ENCODE assay signal across 9 cellular contexts in genomic region chr6:147507162-147508072, GRCh38. TPM values are rescaled to one million over a fixed set of nuclear protein-coding genes. Genes with fewer than 3 reads are reported as not detected.
DNase-seq lines count a peak whose midpoint lies in the region; ATAC-seq, FAIRE-seq and TF ChIP-seq lines count a peak whose summit lies in the region.
"Had no signal": no experiment of that assay in that cellular context is flagged by ENCODE, and none has a peak within 500 bp of the region (broad histone marks: within the 10 kb centered on the region; RNA-seq: fewer than 3 reads in every experiment).

No MANE protein-coding gene starts in this region.

- H4K20me1 ChIP-seq in GM12878 (ENCODE audit: control insufficient read depth, insufficient read depth): no peaks in the 10 kb centered on the region

- no peak overlapping the region for H3K27ac ChIP-seq in GM12878 (ENCODE audit: control insufficient read depth, insufficient read depth)

- WGBS in GM12878 (ENCODE audit: insufficient coverage, insufficient replicate concordance, low lambda C conversion rate, missing lambda C conversion rate): 8% methylated on average over 43 of the region's 57 CpGs

- no peak for ATAC-seq in GM12878
- no peak for ATAC-seq in GM18502 (IDR thresholded peaks at IDR 0.05; ENCODE audit: poor library complexity, unreplicated experiment)

- no peaks in the 10 kb centered on the region for H3K4me1 ChIP-seq in GM12878 (ENCODE audit: control insufficient read depth, insufficient read depth, low read length)

- peak overlapping the region; percentile 63; the same call in 1 of the 2 replicates for H3K4me2 ChIP-seq in GM12878 (ENCODE audit: control insufficient read depth, insufficient read depth)

- no peaks in the 10 kb centered on the region for H3K36me3 ChIP-seq in GM12878 (ENCODE audit: control insufficient read depth in 2 of 2, insufficient read depth in 2 of 2, low read length in 1 of 2)

- H3K27me3 ChIP-seq in GM12878 (replicated peaks in 1 of 2; ENCODE audit: control insufficient read depth in 2 of 2, insufficient read depth in 2 of 2, low read length in 1 of 2): peaks cover 8 to 16% of the 10 kb centered on the region in 2 experiments

- H3K27me3 Mint-ChIP-seq in stimulated activated naive CD8-positive, alpha-beta T cell treated with anti-CD3 and anti-CD28 coated beads, Interleukin-15, Interleukin-2, amounts not matched to agents 100 ng/mL and 50 ng/mL, for 24 hours: peaks cover 58% of the 10 kb centered on the region

- RAD21 ChIA-PET in GM12878 (lab: Charles Lee; ENCODE audit: unreplicated experiment): interaction anchor here (0.8 kb wide), 1 partner anchor 658 kb away, joined by 5 read pairs; no protein-coding TSS in a partner anchor

- no peak overlapping the region for H2AFZ ChIP-seq in GM12878 (ENCODE audit: control insufficient read depth, low read depth, low read length)

- TF ChIP-seq POLR2A in GM12878 (IDR thresholded peaks at IDR 0.05; ENCODE audit: low read depth, low read length): no peak

- peaks cover 12% of the 10 kb centered on the region for H3K4me1 Mint-ChIP-seq in stimulated activated naive CD8-positive, alpha-beta T cell treated with anti-CD3 and anti-CD28 coated beads, Interleukin-15, Interleukin-2, amounts not matched to agents 100 ng/mL and 50 ng/mL, for 24 hours (ENCODE audit: low read depth)

- intact Hi-C loops in GM12878 (cut with micrococcal nuclease; ENCODE audit: unreplicated experiment): loop anchor here (2.0 to 10.0 kb wide), 2 partner anchors 659 to 957 kb away; no protein-coding TSS in a partner anchor

- no TSS peak for BruUV-seq in GM12878 (replicated peaks; lab: Mats Ljungman, UMichigan)

- SMC1A ChIA-PET in GM12878 (lab: Charles Lee; ENCODE audit: uncharacterized antibody, unreplicated experiment): no interaction called here

- no peak for TF ChIP-seq EP300 in GM12878 (IDR thresholded peaks at IDR 0.05; ENCODE audit: borderline replicate concordance in 1 of 2, control insufficient read depth in 1 of 2, low read depth in 2 of 2, low read length in 2 of 2)

- no peak overlapping the region for H3K9ac ChIP-seq in GM12878 (ENCODE audit: control insufficient read depth, insufficient read depth, low read length)

- peak; percentile 35 for DNase-seq in NCI-H510A treated with DMSO at 0.1 percent for 48 hours (lab: John Stamatoyannopoulos, UW)
- DNase-seq in NCI-H510A (lab: John Stamatoyannopoulos, UW): no peak
- peak; percentile 22 for DNase-seq in NCI-H1417 treated with DMSO at 0.1 percent for 48 hours (lab: John Stamatoyannopoulos, UW)
- DNase-seq in GM12878 (ENCODE audit: low read depth, low spot score): no peak
- peak; percentile 20 for DNase-seq in iris pigment epithelial cell (ENCODE audit: low read depth)
- DNase-seq in D721Med (ENCODE audit: insufficient read length, low spot score): no peak
- DNase-seq: DND-41 had no signal

- no peak overlapping the region for H3K27ac Mint-ChIP-seq in stimulated activated naive CD8-positive, alpha-beta T cell treated with anti-CD3 and anti-CD28 coated beads, Interleukin-15, Interleukin-2, amounts not matched to agents 100 ng/mL and 50 ng/mL, for 24 hours

- peak overlapping the region; percentile 65 for H3K4me3 Mint-ChIP-seq in stimulated activated naive CD8-positive, alpha-beta T cell treated with anti-CD3 and anti-CD28 coated beads, Interleukin-15, Interleukin-2, amounts not matched to agents 100 ng/mL and 50 ng/mL, for 24 hours

- no peaks in the 10 kb centered on the region for H3K9me3 Mint-ChIP-seq in stimulated activated naive CD8-positive, alpha-beta T cell treated with anti-CD3 and anti-CD28 coated beads, Interleukin-15, Interleukin-2, amounts not matched to agents 100 ng/mL and 50 ng/mL, for 24 hours

- no peak overlapping the region for H3K4me3 ChIP-seq in GM12878

- in situ Hi-C loops in GM12878 (cut with MboI): loop anchor here (10.0 kb wide), 1 partner anchor 657 kb away; no protein-coding TSS in a partner anchor

- POLR2A ChIA-PET in GM12878 (lab: Charles Lee): interaction anchor here (0.6 kb wide), 1 partner anchor 33 kb away, joined by 10 read pairs; no protein-coding TSS in a partner anchor

- no peak for TF ChIP-seq RAD21 in GM12878 (IDR thresholded peaks at IDR 0.05; ENCODE audit: insufficient read depth, low read depth, low read length)

- no peaks in the 10 kb centered on the region for H3K9me3 ChIP-seq in GM12878 (replicated peaks; ENCODE audit: control insufficient read depth, insufficient read depth, low read length)

- CTCF ChIA-PET in GM12878 (lab: Yijun Ruan, JAX): interaction anchor here (0.6 to 0.8 kb wide), 3 partner anchors 11 to 957 kb away, joined by 3 to 4 read pairs (median 3); no protein-coding TSS in a partner anchor

- no peaks in the 10 kb centered on the region for H3K36me3 Mint-ChIP-seq in stimulated activated naive CD8-positive, alpha-beta T cell treated with anti-CD3 and anti-CD28 coated beads, Interleukin-15, Interleukin-2, amounts not matched to agents 100 ng/mL and 50 ng/mL, for 24 hours (ENCODE audit: low read depth)

- no peaks in the 10 kb centered on the region for H3K79me2 ChIP-seq in GM12878 (ENCODE audit: control insufficient read depth, insufficient read depth, low read length)

- no peak for TF ChIP-seq CTCF in GM12878 (IDR thresholded peaks at IDR 0.05 in 2 of 3, conservative IDR thresholded peaks at IDR 0.05 in 1 of 3; ENCODE audit: control insufficient read depth in 2 of 3, extremely low read depth in 1 of 3, insufficient read depth in 1 of 3, low read depth in 3 of 3, low read length in 3 of 3)
- no peak for TF ChIP-seq CTCF in D721Med (IDR thresholded peaks at IDR 0.05; ENCODE audit: insufficient read depth, missing control alignments)

- FAIRE-seq in GM12878 (lab: Jason Lieb, UNC) (no peak), D721Med (lab: Jason Lieb, UNC) (no peak)

TF ChIP-seq in GM12878, 131 proteins besides CTCF, POLR2A, EP300 and RAD21 (continues in another document):
- TF ChIP-seq IKZF2 (IDR thresholded peaks at IDR 0.05): no peak
- no peak for TF ChIP-seq IKZF1 (conservative IDR thresholded peaks at IDR 0.05)
- TF ChIP-seq EGR1 (IDR thresholded peaks at IDR 0.05; ENCODE audit: borderline replicate concordance in 1 of 2, low read depth in 2 of 2, low read length in 2 of 2): no peak
- TF ChIP-seq E2F8 (IDR thresholded peaks at IDR 0.05; ENCODE audit: low read depth, partially characterized antibody): no peak
- no peak for TF ChIP-seq YY1 (IDR thresholded peaks at IDR 0.05; ENCODE audit: low read depth, low read length)
- TF ChIP-seq, protein P1, sequence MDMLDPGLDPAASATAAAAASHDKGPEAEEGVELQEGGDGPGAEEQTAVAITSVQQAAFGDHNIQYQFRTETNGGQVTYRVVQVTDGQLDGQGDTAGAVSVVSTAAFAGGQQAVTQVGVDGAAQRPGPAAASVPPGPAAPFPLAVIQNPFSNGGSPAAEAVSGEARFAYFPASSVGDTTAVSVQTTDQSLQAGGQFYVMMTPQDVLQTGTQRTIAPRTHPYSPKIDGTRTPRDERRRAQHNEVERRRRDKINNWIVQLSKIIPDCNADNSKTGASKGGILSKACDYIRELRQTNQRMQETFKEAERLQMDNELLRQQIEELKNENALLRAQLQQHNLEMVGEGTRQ (IDR thresholded peaks at IDR 0.05; ENCODE audit: borderline replicate concordance, low read depth, low read length): no peak

RNA-seq across cellular contexts. Expression of gene SAMD5, which starts 1.1 kb away (rescaled TPM):
- total RNA-seq in GM12878 (2013; cell fraction: nucleolus; rRNA removed): not detected in 2 replicates
- total RNA-seq in GM12878 (2014; rRNA removed) (under 0.01 TPM in 1 of 2 replicates, not detected in the other), GM12878 (2014; rRNA removed; fragmentation: Illumina TruSeq; extraction: Trizol) (0.04 and 0.05 TPM in 2 replicates), GM12878 (2021) (0.23 TPM in 1 of 2 replicates, not detected in the other)
- not detected for polyA plus RNA-seq in GM12878 (2011; ENCODE audit: low read depth)
- polyA plus RNA-seq in GM12878 (2011; rRNA removed) (0.15 and 0.16 TPM in 2 replicates), GM12878 (2014; fragmentation: Illumina TruSeq; extraction: Trizol) (0.01 TPM in 1 of 2 replicates, not detected in the other), GM12878 (2014; fragmentation: Nextera tagmentation; extraction: Ambion mirVana) (not detected), GM12878 (2014; rRNA removed) (0.03 and 0.05 TPM in 2 replicates), GM12878 (2016; fragmentation: Nextera tagmentation; extraction: Ambion mirVana) (not detected)
- 0.03 TPM in 2 replicates for polyA plus RNA-seq in GM12878 (2011; cell fraction: cytosol; rRNA removed)
- 0.06 and 0.10 TPM in 2 replicates for polyA plus RNA-seq in GM12878 (2011; cell fraction: nucleus; rRNA removed)
- polyA plus RNA-seq in GM12878 (2012): 0.04 TPM in 1 of 2 replicates, not detected in the other
- polyA minus RNA-seq in GM12878 (2011; rRNA and poly(A)+ RNA removed): 0.05 TPM in 1 of 2 replicates, not detected in the other
- polyA minus RNA-seq in GM12878 (2011; cell fraction: cytosol; rRNA and poly(A)+ RNA removed): 0.21 TPM in 1 of 2 replicates, not detected in the other
- 0.10 and 0.12 TPM in 2 replicates for polyA minus RNA-seq in GM12878 (2011; cell fraction: nucleus; rRNA and poly(A)+ RNA removed)

Comparison
In these comparisons a context has a peak if more than half of its experiments do, and no peak if none do; other contexts are left out.
1. DNase-seq: peak in NCI-H510A treated with DMSO at 0.1 percent for 48 hours (single experiment), NCI-H1417 treated with DMSO at 0.1 percent for 48 hours (single experiment) and iris pigment epithelial cell (single experiment); none in NCI-H510A (single experiment), GM12878 (single experiment) and D721Med (single experiment).